ENCODE assay signal across 21 cellular contexts in the genomic region with DNA sequence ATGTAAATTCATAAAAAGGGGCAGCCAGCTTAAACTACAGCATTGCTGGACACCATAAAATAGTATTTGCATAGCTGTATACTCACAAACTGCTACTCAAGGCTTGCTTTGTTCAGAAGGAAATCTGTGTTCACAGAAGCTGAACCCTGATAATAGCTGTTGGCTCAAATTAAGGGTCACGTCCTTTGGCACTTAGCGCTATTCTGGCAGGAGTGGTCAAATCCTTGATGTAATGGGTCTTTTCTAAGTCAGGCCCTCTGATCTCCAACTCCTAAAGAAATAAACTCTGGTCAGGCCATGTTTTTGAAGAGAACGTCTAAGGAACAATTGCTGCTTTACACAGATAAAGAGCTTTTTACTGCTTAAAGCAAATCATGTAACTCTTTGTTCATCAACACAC. TPM values are rescaled to one million over a fixed set of nuclear protein-coding genes. Genes with fewer than 3 reads are reported as not detected.
DNase-seq lines count a peak whose midpoint lies in the region; ATAC-seq and TF ChIP-seq lines count a peak whose summit lies in the region.
"Had no signal": no experiment of that assay in that cellular context is flagged by ENCODE, and none has a peak within 500 bp of the region (broad histone marks: within the 10 kb centered on the region; RNA-seq: fewer than 3 reads in every experiment).

No MANE protein-coding gene starts in this region.

- peaks cover 47% of the 10 kb centered on the region for H3K4me1 ChIP-seq in BLaER1
- H3K4me1 ChIP-seq in aorta (ENCODE audit: control insufficient read depth in 1 of 2, insufficient read depth in 2 of 2, low read length in 2 of 2), result no peaks in the 10 kb centered on the region
- no peaks in the 10 kb centered on the region for H3K4me1 ChIP-seq in lower lobe of right lung

- peaks cover 8% of the 10 kb centered on the region for H3K36me3 Mint-ChIP-seq in neural crest cell (ENCODE audit: low read depth)

- ATAC-seq in left cardiac atrium (peak; percentile 27 to 45), Right ventricle myocardium inferior (no peak), aorta (ENCODE audit: low FRiP score) (peak; percentile 26), lower lobe of right lung (no peak)
- ATAC-seq: GM12878 had no signal

- H3K9me3 Mint-ChIP-seq in neural crest cell, result peaks cover 3% of the 10 kb centered on the region
- H3K9me3 Mint-ChIP-seq: CD4-positive, alpha-beta T cell; CD8-positive, alpha-beta memory T cell had no signal

- H3K4me3 ChIP-seq in BLaER1, result no peak overlapping the region
- H3K4me3 ChIP-seq in aorta (ENCODE audit: low read length in 2 of 2), result no peak overlapping the region
- no peak overlapping the region for H3K4me3 ChIP-seq in lower lobe of right lung
- H3K4me3 ChIP-seq: BLaER1 treated with 17β-estradiol and CSF1 and Interleukin-3, amounts not matched to agents 10 nM and 100 nM; GM12878; GM23248 had no signal

- 73 to 82% methylated on average over 3 of the region's 3 CpGs for WGBS in aorta, 2 donors

- no peak overlapping the region for H3K4me2 ChIP-seq in BLaER1
- H3K4me2 ChIP-seq: BLaER1 treated with 17β-estradiol and CSF1 and Interleukin-3, amounts not matched to agents 10 nM and 100 nM had no signal

- no peaks in the 10 kb centered on the region for H4K20me1 ChIP-seq in BLaER1
- H4K20me1 ChIP-seq: BLaER1 treated with 17β-estradiol and CSF1 and Interleukin-3, amounts not matched to agents 10 nM and 100 nM had no signal

- H3K4me3 Mint-ChIP-seq in neural crest cell, result peak overlapping the region; percentile 31
- H3K4me3 Mint-ChIP-seq: B cell; CD4-positive, alpha-beta T cell; CD8-positive, alpha-beta memory T cell had no signal

- H3K27ac ChIP-seq in BLaER1 (0 out of 2 replicates have a peak overlapping the region, but pooled peaks have one; percentile 23), aorta (ENCODE audit: low read depth in 1 of 2, low read length in 2 of 2) (no peak overlapping the region), lower lobe of right lung (no peak overlapping the region)
- H3K27ac ChIP-seq: 22Rv1; BLaER1 treated with 17β-estradiol and CSF1 and Interleukin-3, amounts not matched to agents 10 nM and 100 nM; GM23248 had no signal

- DNase-seq in left cardiac atrium, result peak; percentile 34
- DNase-seq in Right ventricle myocardium inferior (ENCODE audit: missing footprints), result no peak
- DNase-seq in neural crest cell (ENCODE audit: low read depth, low spot score), result no peak
- DNase-seq in aorta, result no peak
- DNase-seq in NK-92 treated with Interleukin-12 subunit alpha and Interleukin-12 subunit beta, amount 100 ng/mL, for 24 hours (lab: John Stamatoyannopoulos, UW), result no peak
- no peak for DNase-seq in lower lobe of right lung
- DNase-seq: CD4-positive, alpha-beta T cell; CD8-positive, alpha-beta memory T cell; DMS 273 treated with DMSO at 0.1 percent for 48 hours; DMS79; EL; GDM1; GM23248; H7; HCEC 1CT had no signal

- H3K27ac Mint-ChIP-seq in neural crest cell (ENCODE audit: unreplicated experiment), result peak overlapping the region; percentile 1
- H3K27ac Mint-ChIP-seq: B cell; CD14-positive monocyte; CD4-positive, alpha-beta T cell; CD8-positive, alpha-beta memory T cell had no signal

- H3K4me1 Mint-ChIP-seq in neural crest cell, result peaks cover 18% of the 10 kb centered on the region

- no peaks in the 10 kb centered on the region for H3K27me3 Mint-ChIP-seq in neural crest cell (ENCODE audit: low read depth)
- H3K27me3 Mint-ChIP-seq: CD4-positive, alpha-beta T cell; CD8-positive, alpha-beta memory T cell had no signal

- peaks cover 4% of the 10 kb centered on the region; the same call in 1 of the 2 replicates for H3K9me3 ChIP-seq in BLaER1
- H3K9me3 ChIP-seq in aorta (ENCODE audit: control insufficient read depth, low read length), result no peaks in the 10 kb centered on the region
- H3K9me3 ChIP-seq in lower lobe of right lung, result no peaks in the 10 kb centered on the region

- no peaks in the 10 kb centered on the region for H3K27me3 ChIP-seq in BLaER1
- H3K27me3 ChIP-seq in aorta (ENCODE audit: control insufficient read depth in 1 of 2, insufficient read depth in 2 of 2, low read length in 1 of 2), result no peaks in the 10 kb centered on the region
- H3K27me3 ChIP-seq in lower lobe of right lung (ENCODE audit: low read depth), result no peaks in the 10 kb centered on the region
- H3K27me3 ChIP-seq: BLaER1 treated with 17β-estradiol and CSF1 and Interleukin-3, amounts not matched to agents 10 nM and 100 nM had no signal

- intact Hi-C loops in left cardiac atrium (cut with DNase I), result no loop called here
- intact Hi-C loops in Right ventricle myocardium inferior (cut with DNase I), result no loop called here
- intact Hi-C loops in aorta (cut with DNase I), result no loop called here
- intact Hi-C loops in lower lobe of right lung (cut with DNase I), result no loop called here

- H3K36me3 ChIP-seq in BLaER1, result peaks cover 43% of the 10 kb centered on the region
- peaks cover 0 to 5% of the 10 kb centered on the region in 2 donors for H3K36me3 ChIP-seq in aorta (ENCODE audit: control insufficient read depth in 1 of 2, insufficient read depth in 2 of 2, low read length in 1 of 2)
- peaks cover 13% of the 10 kb centered on the region for H3K36me3 ChIP-seq in lower lobe of right lung

- no peak overlapping the region for H3K9ac ChIP-seq in BLaER1
- H3K9ac ChIP-seq: BLaER1 treated with 17β-estradiol and CSF1 and Interleukin-3, amounts not matched to agents 10 nM and 100 nM; GM23248 had no signal

- TF ChIP-seq CTCF in neural crest cell (conservative IDR thresholded peaks at IDR 0.05) (no peak), lower lobe of right lung (IDR thresholded peaks at IDR 0.05) (no peak)

RNA-seq across cellular contexts. Expression of gene PSMA6, which starts 12.8 kb away (rescaled TPM):
- total RNA-seq in left cardiac atrium (100 to 1,000 TPM; 131 to 165 TPM), Right ventricle myocardium inferior (195 TPM), neural crest cell (220 and 229 TPM in 2 replicates), aorta (100 to 1,000 TPM in 1 of 2 donors, 10 to 100 TPM in 1; 91.6 to 109 TPM), lower lobe of right lung (159 TPM)
- polyA plus RNA-seq in aorta, result 100 to 1,000 TPM in 1 of 2 donors, 10 to 100 TPM in 1; 95.7 to 174 TPM

Comparison
In these comparisons a context has a peak if more than half of its experiments do, and no peak if none do; other contexts are left out.
1. ATAC-seq: peak in left cardiac atrium (2 of 2) and aorta (single experiment); none in Right ventricle myocardium inferior (single experiment) and lower lobe of right lung (0 of 2).